In genomic region chr5:30928966-30929365, GRCh38 we compare ENCODE assay signal across 1 cellular context.
TF ChIP-seq lines count a peak whose summit lies in the region.

No MANE protein-coding gene starts in this region.

TF ChIP-seq in IMR-90, 13 proteins besides CTCF, POLR2A, EP300 and RAD21:
- TF ChIP-seq USF2 (IDR thresholded peaks at IDR 0.05; ENCODE audit: low read depth, low read length) (no peak), FOS (IDR thresholded peaks at IDR 0.05; ENCODE audit: low read depth, low read length) (no peak), CHD1 (IDR thresholded peaks at IDR 0.05; ENCODE audit: low read depth, low read length) (no peak), RCOR1 (IDR thresholded peaks at IDR 0.05; ENCODE audit: insufficient replicate concordance, low read length) (no peak), MAFK (IDR thresholded peaks at IDR 0.05; ENCODE audit: low read depth, low read length) (no peak), ELK1 (IDR thresholded peaks at IDR 0.05; ENCODE audit: borderline replicate concordance, low read depth, low read length) (no peak), CEBPB (IDR thresholded peaks at IDR 0.05; ENCODE audit: low read depth, low read length) (no peak), MXI1 (IDR thresholded peaks at IDR 0.05; ENCODE audit: borderline replicate concordance, low read depth, low read length) (no peak), MAZ (IDR thresholded peaks at IDR 0.05; ENCODE audit: borderline replicate concordance, low read depth, low read length) (no peak), BHLHE40 (IDR thresholded peaks at IDR 0.05; ENCODE audit: low read depth, low read length) (no peak), SMC3 (IDR thresholded peaks at IDR 0.05; ENCODE audit: low read depth, low read length) (no peak), RFX5 (IDR thresholded peaks at IDR 0.05; ENCODE audit: low read depth, low read length) (no peak), NFE2L2 (IDR thresholded peaks at IDR 0.05; ENCODE audit: low read depth, low read length) (no peak)
